1 cellular context compared by ENCODE assay signal in the genomic region with DNA sequence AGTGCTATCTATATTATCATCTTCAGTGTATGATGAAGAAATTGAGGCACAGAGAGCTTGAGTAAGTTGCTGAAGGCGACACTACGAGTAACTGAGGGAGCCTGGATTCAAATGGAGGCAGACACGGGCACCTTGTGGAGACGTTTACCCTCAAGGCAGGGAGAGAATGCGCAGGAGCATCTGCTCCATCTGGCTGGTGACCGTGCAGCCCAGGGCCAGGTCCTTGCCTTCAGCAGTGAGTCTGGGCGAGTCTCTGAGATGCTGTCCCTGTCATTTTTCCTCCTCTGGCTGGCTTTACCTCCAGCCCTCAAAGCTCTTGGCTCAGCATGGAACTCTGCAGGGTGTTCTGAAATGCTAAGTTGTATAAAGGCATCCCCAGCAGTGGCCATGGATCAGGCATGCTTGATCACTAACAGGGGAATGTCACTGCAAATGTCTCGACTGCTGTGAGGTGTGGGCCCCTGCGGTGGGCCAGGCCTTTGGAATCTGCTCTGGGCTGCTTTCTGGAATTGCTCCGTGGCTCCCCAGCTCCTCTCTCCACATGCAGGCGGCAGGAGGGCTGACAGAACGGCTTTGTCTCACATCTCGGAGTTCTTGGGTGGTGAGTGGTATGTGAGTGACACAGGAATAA.
TF ChIP-seq lines count a peak whose summit lies in the region.

No MANE protein-coding gene starts in this region.

TF ChIP-seq in GM23338, 12 proteins besides CTCF, POLR2A, EP300 and RAD21:
- TF ChIP-seq, protein P1, sequence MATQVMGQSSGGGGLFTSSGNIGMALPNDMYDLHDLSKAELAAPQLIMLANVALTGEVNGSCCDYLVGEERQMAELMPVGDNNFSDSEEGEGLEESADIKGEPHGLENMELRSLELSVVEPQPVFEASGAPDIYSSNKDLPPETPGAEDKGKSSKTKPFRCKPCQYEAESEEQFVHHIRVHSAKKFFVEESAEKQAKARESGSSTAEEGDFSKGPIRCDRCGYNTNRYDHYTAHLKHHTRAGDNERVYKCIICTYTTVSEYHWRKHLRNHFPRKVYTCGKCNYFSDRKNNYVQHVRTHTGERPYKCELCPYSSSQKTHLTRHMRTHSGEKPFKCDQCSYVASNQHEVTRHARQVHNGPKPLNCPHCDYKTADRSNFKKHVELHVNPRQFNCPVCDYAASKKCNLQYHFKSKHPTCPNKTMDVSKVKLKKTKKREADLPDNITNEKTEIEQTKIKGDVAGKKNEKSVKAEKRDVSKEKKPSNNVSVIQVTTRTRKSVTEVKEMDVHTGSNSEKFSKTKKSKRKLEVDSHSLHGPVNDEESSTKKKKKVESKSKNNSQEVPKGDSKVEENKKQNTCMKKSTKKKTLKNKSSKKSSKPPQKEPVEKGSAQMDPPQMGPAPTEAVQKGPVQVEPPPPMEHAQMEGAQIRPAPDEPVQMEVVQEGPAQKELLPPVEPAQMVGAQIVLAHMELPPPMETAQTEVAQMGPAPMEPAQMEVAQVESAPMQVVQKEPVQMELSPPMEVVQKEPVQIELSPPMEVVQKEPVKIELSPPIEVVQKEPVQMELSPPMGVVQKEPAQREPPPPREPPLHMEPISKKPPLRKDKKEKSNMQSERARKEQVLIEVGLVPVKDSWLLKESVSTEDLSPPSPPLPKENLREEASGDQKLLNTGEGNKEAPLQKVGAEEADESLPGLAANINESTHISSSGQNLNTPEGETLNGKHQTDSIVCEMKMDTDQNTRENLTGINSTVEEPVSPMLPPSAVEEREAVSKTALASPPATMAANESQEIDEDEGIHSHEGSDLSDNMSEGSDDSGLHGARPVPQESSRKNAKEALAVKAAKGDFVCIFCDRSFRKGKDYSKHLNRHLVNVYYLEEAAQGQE (IDR thresholded peaks at IDR 0.05; ENCODE audit: unreplicated experiment) = no peak
- no peak for TF ChIP-seq STAT1 (IDR thresholded peaks at IDR 0.05; ENCODE audit: unreplicated experiment)
- TF ChIP-seq JUNB (IDR thresholded peaks at IDR 0.05; ENCODE audit: unreplicated experiment) = no peak
- peak; percentile 61; the same call in 1 of the 2 replicates for TF ChIP-seq NANOG (IDR thresholded peaks at IDR 0.05; ENCODE audit: borderline replicate concordance)
- TF ChIP-seq, protein P2, sequence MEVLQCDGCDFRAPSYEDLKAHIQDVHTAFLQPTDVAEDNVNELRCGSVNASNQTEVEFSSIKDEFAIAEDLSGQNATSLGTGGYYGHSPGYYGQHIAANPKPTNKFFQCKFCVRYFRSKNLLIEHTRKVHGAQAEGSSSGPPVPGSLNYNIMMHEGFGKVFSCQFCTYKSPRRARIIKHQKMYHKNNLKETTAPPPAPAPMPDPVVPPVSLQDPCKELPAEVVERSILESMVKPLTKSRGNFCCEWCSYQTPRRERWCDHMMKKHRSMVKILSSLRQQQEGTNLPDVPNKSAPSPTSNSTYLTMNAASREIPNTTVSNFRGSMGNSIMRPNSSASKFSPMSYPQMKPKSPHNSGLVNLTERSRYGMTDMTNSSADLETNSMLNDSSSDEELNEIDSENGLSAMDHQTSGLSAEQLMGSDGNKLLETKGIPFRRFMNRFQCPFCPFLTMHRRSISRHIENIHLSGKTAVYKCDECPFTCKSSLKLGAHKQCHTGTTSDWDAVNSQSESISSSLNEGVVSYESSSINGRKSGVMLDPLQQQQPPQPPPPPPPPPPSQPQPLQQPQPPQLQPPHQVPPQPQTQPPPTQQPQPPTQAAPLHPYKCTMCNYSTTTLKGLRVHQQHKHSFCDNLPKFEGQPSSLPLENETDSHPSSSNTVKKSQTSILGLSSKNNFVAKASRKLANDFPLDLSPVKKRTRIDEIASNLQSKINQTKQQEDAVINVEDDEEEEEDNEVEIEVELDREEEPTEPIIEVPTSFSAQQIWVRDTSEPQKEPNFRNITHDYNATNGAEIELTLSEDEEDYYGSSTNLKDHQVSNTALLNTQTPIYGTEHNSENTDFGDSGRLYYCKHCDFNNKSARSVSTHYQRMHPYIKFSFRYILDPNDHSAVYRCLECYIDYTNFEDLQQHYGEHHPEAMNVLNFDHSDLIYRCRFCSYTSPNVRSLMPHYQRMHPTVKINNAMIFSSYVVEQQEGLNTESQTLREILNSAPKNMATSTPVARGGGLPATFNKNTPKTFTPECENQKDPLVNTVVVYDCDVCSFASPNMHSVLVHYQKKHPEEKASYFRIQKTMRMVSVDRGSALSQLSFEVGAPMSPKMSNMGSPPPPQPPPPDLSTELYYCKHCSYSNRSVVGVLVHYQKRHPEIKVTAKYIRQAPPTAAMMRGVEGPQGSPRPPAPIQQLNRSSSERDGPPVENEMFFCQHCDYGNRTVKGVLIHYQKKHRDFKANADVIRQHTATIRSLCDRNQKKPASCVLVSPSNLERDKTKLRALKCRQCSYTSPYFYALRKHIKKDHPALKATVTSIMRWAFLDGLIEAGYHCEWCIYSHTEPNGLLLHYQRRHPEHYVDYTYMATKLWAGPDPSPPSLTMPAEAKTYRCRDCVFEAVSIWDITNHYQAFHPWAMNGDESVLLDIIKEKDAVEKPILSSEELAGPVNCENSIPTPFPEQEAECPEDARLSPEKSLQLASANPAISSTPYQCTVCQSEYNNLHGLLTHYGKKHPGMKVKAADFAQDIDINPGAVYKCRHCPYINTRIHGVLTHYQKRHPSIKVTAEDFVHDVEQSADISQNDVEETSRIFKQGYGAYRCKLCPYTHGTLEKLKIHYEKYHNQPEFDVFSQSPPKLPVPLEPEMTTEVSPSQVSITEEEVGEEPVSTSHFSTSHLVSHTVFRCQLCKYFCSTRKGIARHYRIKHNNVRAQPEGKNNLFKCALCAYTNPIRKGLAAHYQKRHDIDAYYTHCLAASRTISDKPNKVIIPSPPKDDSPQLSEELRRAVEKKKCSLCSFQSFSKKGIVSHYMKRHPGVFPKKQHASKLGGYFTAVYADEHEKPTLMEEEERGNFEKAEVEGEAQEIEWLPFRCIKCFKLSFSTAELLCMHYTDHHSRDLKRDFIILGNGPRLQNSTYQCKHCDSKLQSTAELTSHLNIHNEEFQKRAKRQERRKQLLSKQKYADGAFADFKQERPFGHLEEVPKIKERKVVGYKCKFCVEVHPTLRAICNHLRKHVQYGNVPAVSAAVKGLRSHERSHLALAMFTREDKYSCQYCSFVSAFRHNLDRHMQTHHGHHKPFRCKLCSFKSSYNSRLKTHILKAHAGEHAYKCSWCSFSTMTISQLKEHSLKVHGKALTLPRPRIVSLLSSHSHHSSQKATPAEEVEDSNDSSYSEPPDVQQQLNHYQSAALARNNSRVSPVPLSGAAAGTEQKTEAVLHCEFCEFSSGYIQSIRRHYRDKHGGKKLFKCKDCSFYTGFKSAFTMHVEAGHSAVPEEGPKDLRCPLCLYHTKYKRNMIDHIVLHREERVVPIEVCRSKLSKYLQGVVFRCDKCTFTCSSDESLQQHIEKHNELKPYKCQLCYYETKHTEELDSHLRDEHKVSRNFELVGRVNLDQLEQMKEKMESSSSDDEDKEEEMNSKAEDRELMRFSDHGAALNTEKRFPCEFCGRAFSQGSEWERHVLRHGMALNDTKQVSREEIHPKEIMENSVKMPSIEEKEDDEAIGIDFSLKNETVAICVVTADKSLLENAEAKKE (CRISPR knock-in tag; IDR thresholded peaks at IDR 0.05) = peak; percentile 79
- TF ChIP-seq POLR2AphosphoS5 (IDR thresholded peaks at IDR 0.05; ENCODE audit: low read depth) = no peak
- peak; percentile 49; the same call in 1 of the 2 replicates for TF ChIP-seq CREB1 (CRISPR knock-in tag; IDR thresholded peaks at IDR 0.05; ENCODE audit: low read depth)
- TF ChIP-seq ZNF331 (CRISPR knock-in tag; IDR thresholded peaks at IDR 0.05; ENCODE audit: low read depth) = no peak
- TF ChIP-seq ZNF114 (CRISPR knock-in tag; IDR thresholded peaks at IDR 0.05) = 0 out of 2 replicates have a peak, but pooled peaks have one; percentile 35
TF ChIP-seq in GM23338: peak in this region for 4.
